In the genomic region with DNA sequence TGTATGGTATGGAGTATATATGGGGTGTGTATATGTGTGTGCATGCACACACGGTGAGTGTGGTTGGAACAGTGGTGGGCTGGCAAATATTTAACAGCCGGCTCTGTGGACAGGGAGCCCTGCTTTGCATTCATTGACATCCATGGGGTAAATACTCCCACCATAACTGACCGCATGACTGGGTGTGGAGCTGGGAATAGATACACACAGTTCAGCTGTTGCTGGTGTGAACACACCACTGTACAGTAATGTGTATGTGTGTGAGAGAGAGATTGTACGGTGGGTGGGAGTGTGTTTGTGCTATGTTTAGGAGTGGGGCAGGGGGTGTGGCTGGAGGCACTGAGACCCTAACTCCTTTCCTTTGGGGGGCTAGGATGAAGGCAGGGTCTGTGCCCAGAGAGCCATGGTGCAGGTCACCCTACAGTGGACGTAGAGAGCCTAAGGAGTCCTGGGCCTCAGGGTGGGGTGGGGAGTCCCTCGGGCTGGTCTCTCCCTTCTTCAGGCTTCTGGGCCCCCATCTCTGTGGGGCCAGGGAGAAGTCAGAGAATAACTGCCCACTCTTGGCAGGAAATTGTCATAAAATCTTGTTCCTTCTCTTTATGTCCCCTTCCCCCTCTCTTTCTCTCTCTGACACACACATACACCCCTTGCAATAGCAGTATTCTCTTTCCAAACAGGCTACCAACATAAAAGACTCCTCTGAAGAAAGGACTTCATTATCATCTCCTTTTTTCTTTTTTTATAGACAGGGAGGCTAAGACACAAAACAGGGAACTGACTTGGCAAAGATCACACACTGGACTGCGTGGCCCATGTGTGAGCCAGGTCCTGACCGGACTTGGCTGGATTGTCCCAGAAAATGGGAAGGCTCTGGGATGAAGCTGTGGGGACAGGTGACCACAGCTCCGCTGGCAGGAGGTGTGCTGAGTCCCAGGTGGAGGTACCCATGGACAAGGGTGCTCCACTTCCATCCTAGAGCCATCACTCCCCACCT, we compare ENCODE assay signal across 16 cellular contexts. TPM values are rescaled to one million over a fixed set of nuclear protein-coding genes. Genes with fewer than 3 reads are reported as not detected.
A peak's percentile ranks its signal among the peaks of the same experiment; 100 is the strongest.
DNase-seq lines count a peak whose midpoint lies in the region; ATAC-seq and TF ChIP-seq lines count a peak whose summit lies in the region.
"Had no signal": no experiment of that assay in that cellular context is flagged by ENCODE, and none has a peak within 500 bp of the region (broad histone marks: within the 10 kb centered on the region; RNA-seq: fewer than 3 reads in every experiment).

No MANE protein-coding gene starts in this region.

- intact Hi-C loops in Right ventricle myocardium inferior (cut with DNase I) (loop anchor here (10.0 kb wide), 1 partner anchor 276 kb away; no protein-coding TSS in a partner anchor), heart left ventricle (cut with DNase I) (loop anchor here in 4 of 10 donors (10.0 kb wide), 3 partner anchors 96 to 276 kb away; partner anchors contain the start of gene CRTAC1 (in 1 of the 4)), body of pancreas (cut with DNase I) (no loop called here), gastrocnemius medialis (cut with DNase I; ENCODE audit: low total_unique reads) (no loop called here)

- H3K36me3 ChIP-seq in heart left ventricle (no peaks in the 10 kb centered on the region), body of pancreas (replicated peaks in 1 of 2; ENCODE audit: insufficient read depth in 1 of 2, low read depth in 2 of 2) (no peaks in the 10 kb centered on the region), gastrocnemius medialis (no peaks in the 10 kb centered on the region)

- ATAC-seq in Right ventricle myocardium inferior (no peak), heart left ventricle (no peak), body of pancreas (no peak), gastrocnemius medialis (no peak), GM19395 (IDR thresholded peaks at IDR 0.05; ENCODE audit: unreplicated experiment) (no peak)
- ATAC-seq: HCT116 had no signal

- TF ChIP-seq POLR2A in heart left ventricle (IDR thresholded peaks at IDR 0.05), result no peak
- TF ChIP-seq POLR2A in body of pancreas (IDR thresholded peaks at IDR 0.05), result peak in 1 of 3 donors; percentile 1
- TF ChIP-seq POLR2A in gastrocnemius medialis (IDR thresholded peaks at IDR 0.05), result no peak

- in situ Hi-C loops in gastrocnemius medialis (cut with MboI; ENCODE audit: low sequenced_read_pairs in 4 of 4), result loop anchor here in 1 of 4 donors (25.0 kb wide), 1 partner anchor 269 kb away; the partner anchor contains the start of gene CRTAC1

- no peak overlapping the region for H3K27ac ChIP-seq in heart left ventricle
- H3K27ac ChIP-seq in body of pancreas, result peak overlapping the region; percentile 16 to 89 (median 66)
- H3K27ac ChIP-seq in gastrocnemius medialis, result no peak overlapping the region
- H3K27ac ChIP-seq: BLaER1 treated with 17β-estradiol and CSF1 and Interleukin-3, amounts not matched to agents 10 nM and 100 nM; GM23248; HL-60 had no signal

- H3K4me1 ChIP-seq in heart left ventricle (peaks cover 0 to 20% (median 1%) of the 10 kb centered on the region in 12 donors), body of pancreas (peaks cover 81% of the 10 kb centered on the region), gastrocnemius medialis (peaks cover 5 to 16% of the 10 kb centered on the region in 2 donors)

- TF ChIP-seq CTCF in heart left ventricle (IDR thresholded peaks at IDR 0.05) (no peak), body of pancreas (IDR thresholded peaks at IDR 0.05) (no peak), retinal pigment epithelial cell (conservative IDR thresholded peaks at IDR 0.05; ENCODE audit: low read depth, low read length) (no peak), gastrocnemius medialis (IDR thresholded peaks at IDR 0.05 in 4 of 5, conservative IDR thresholded peaks at IDR 0.05 in 1 of 5) (no peak)

- DNase-seq in Right ventricle myocardium inferior (ENCODE audit: missing footprints) (peak; percentile 52), heart left ventricle (no peak), NOMO-1 (lab: John Stamatoyannopoulos, UW; ENCODE audit: unreplicated experiment in 2 of 2) (peak; percentile 33 to 55), body of pancreas (no peak), retinal pigment epithelial cell (ENCODE audit: low read depth) (no peak), gastrocnemius medialis (no peak), NCI-H1417 treated with DMSO at 0.1 percent for 48 hours (lab: John Stamatoyannopoulos, UW) (no peak)
- DNase-seq: ACHN; CD4-positive, CD25-positive, alpha-beta regulatory T cell; DMS 273 treated with DMSO at 0.1 percent for 48 hours; GM23248 had no signal

- H3K27me3 ChIP-seq in heart left ventricle (peaks cover 0 to 39% (median 15%) of the 10 kb centered on the region in 9 donors), body of pancreas (no peaks in the 10 kb centered on the region), gastrocnemius medialis (peaks cover 16 to 30% (median 24%) of the 10 kb centered on the region in 3 donors)

- WGBS in heart left ventricle, 4 donors, result 80 to 86% (median 84%) methylated on average over 9 of the region's 9 CpGs
- WGBS in body of pancreas, 2 donors, result 56 to 65% methylated on average over 8 to 9 of the region's 9 CpGs

- H3K4me3 ChIP-seq in heart left ventricle (no peak overlapping the region), body of pancreas (no peak overlapping the region), retinal pigment epithelial cell (ENCODE audit: low read length) (peak overlapping the region; percentile 3), gastrocnemius medialis (no peak overlapping the region)
- H3K4me3 ChIP-seq: BLaER1 treated with 17β-estradiol and CSF1 and Interleukin-3, amounts not matched to agents 10 nM and 100 nM; GM23248 had no signal

- no peaks in the 10 kb centered on the region for H3K9me3 ChIP-seq in heart left ventricle
- H3K9me3 ChIP-seq in body of pancreas, result no peaks in the 10 kb centered on the region
- no peaks in the 10 kb centered on the region for H3K9me3 ChIP-seq in gastrocnemius medialis
- H3K9me3 ChIP-seq: BLaER1 treated with 17β-estradiol and CSF1 and Interleukin-3, amounts not matched to agents 10 nM and 100 nM had no signal

RNA-seq across cellular contexts. Expression of gene SFRP5, which starts 3.2 kb away (rescaled TPM):
- total RNA-seq in Right ventricle myocardium inferior, result 2.5 TPM
- total RNA-seq in heart left ventricle, result 1 to 10 TPM in 5 of 9 donors, under 1 TPM in 4; 0.12 to 3.7 (median 1.8) TPM
- polyA plus RNA-seq in heart left ventricle, result 1 to 10 TPM in 1 of 2 donors, under 1 TPM in 1; 1.00 to 1.3 TPM
- 100 to 1,000 TPM; 163 to 226 TPM for total RNA-seq in body of pancreas
- 1 to 10 TPM in 1 of 4 donors, under 1 TPM in 2, not detected in 1; 0.25 to 2.2 (median 0.93) TPM for total RNA-seq in gastrocnemius medialis
- total RNA-seq: A172; CD4-positive, CD25-positive, alpha-beta regulatory T cell; GM23248 had no signal
- polyA plus RNA-seq: GM23248 had no signal

RNA-seq across cellular contexts. Expression of gene ZFYVE27, which starts 31.7 kb away (rescaled TPM):
- total RNA-seq in Right ventricle myocardium inferior (11.7 TPM), heart left ventricle (10 to 100 TPM in 8 of 9 donors, 1 to 10 TPM in 1; 7.3 to 16.1 (median 13.1) TPM), body of pancreas (10 to 100 TPM; 14.8 to 32.6 TPM), gastrocnemius medialis (10 to 100 TPM in 3 of 4 donors, 1 to 10 TPM in 1; 7.6 to 14.9 (median 11.6) TPM)
- polyA plus RNA-seq in heart left ventricle, result 10 to 100 TPM in 1 of 2 donors, 1 to 10 TPM in 1; 9.5 to 28.5 TPM

RNA-seq across cellular contexts. Expression of gene MARVELD1, which starts 55.1 kb away (rescaled TPM):
- total RNA-seq in Right ventricle myocardium inferior (8.9 TPM), heart left ventricle (10 to 100 TPM in 2 of 9 donors, 1 to 10 TPM in 7; 4.4 to 17.2 (median 6.8) TPM), body of pancreas (1 to 10 TPM; 4.3 to 6.5 TPM), gastrocnemius medialis (1 to 10 TPM; 3.2 to 5.1 (median 3.9) TPM)
- polyA plus RNA-seq in heart left ventricle, result 10 to 100 TPM in 1 of 2 donors, 1 to 10 TPM in 1; 3.0 to 10.1 TPM
- polyA plus RNA-seq: CD4-positive, CD25-positive, alpha-beta regulatory T cell had no signal

Comparison
In these comparisons a context has a peak if more than half of its experiments do, and no peak if none do; other contexts are left out.
1. DNase-seq: peak in Right ventricle myocardium inferior (single experiment) and NOMO-1 (2 of 2); none in heart left ventricle (0 of 5), body of pancreas (0 of 4), retinal pigment epithelial cell (single experiment), gastrocnemius medialis (0 of 2) and NCI-H1417 treated with DMSO at 0.1 percent for 48 hours (single experiment).
2. H3K27ac ChIP-seq: peak in body of pancreas (4 of 4); none in heart left ventricle (0 of 12) and gastrocnemius medialis (0 of 4).
3. RNA of gene SFRP5, which starts 3.2 kb away (total RNA-seq): 163 to 226 TPM in body of pancreas; 2.5 TPM in Right ventricle myocardium inferior (single experiment), 0.12 to 3.7 TPM in heart left ventricle and 0.25 to 2.2 TPM in gastrocnemius medialis; every median in the first group is over 10 times any median in the second.